Comparison of ENCODE assay signal across 24 cellular contexts in the genomic region with DNA sequence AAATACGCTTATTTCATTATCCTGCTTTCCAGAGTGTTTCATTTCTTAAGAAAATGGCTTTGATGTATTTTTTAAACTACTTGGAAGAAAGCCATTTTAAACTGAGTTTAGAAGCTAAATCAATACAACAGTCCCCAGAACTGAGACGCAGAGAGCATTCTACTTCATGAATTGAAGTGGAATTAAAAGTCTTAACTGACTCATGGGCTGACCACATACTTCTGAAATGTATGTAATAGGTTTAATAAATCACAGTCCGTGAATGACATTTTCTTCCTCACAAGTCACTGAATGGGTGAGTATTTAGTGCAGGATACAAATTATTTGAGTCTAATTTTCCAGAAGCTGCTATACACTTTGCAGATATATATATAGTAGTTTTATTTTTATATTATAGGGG. TPM values are rescaled to one million over a fixed set of nuclear protein-coding genes. Genes with fewer than 3 reads are reported as not detected.
DNase-seq lines count a peak whose midpoint lies in the region; ATAC-seq, FAIRE-seq and TF ChIP-seq lines count a peak whose summit lies in the region.
"Had no signal": no experiment of that assay in that cellular context is flagged by ENCODE, and none has a peak within 500 bp of the region (broad histone marks: within the 10 kb centered on the region; RNA-seq: fewer than 3 reads in every experiment).

No MANE protein-coding gene starts in this region.

- H3K9me3 ChIP-seq in body of pancreas (no peaks in the 10 kb centered on the region), HepG2 (ENCODE audit: low read length) (no peaks in the 10 kb centered on the region)
- H3K9me3 ChIP-seq: gastrocnemius medialis, tibial artery had no signal

- POLR2A ChIA-PET in HepG2 (lab: Yijun Ruan, JAX), result no interaction called here

- CTCF ChIA-PET in HepG2 (lab: Yijun Ruan, JAX; ENCODE audit: low intra/inter-chr PET ratio, low total read pairs), result no interaction called here

- no peak for FAIRE-seq in HepG2 (lab: Jason Lieb, UNC)

- H3K27ac ChIP-seq in ACC112 (ENCODE audit: low read depth, low read length) (no peak overlapping the region), foreskin keratinocyte (no peak overlapping the region), body of pancreas (no peak overlapping the region), HepG2 (ENCODE audit: extremely low read length, insufficient read depth, low read length) (no peak overlapping the region)
- H3K27ac ChIP-seq: gastrocnemius medialis, HL-60, tibial artery had no signal

- H3K4me1 ChIP-seq in ACC112 (ENCODE audit: control insufficient read depth, insufficient read depth, low read length, unreplicated experiment) (no peaks in the 10 kb centered on the region), foreskin keratinocyte (peaks cover 27% of the 10 kb centered on the region), body of pancreas (no peaks in the 10 kb centered on the region), HepG2 (ENCODE audit: insufficient read depth, low read length) (no peaks in the 10 kb centered on the region)
- H3K4me1 ChIP-seq: gastrocnemius medialis, tibial artery had no signal

- no peak for TF ChIP-seq POLR2A in body of pancreas (IDR thresholded peaks at IDR 0.05)
- TF ChIP-seq POLR2A in HepG2 (IDR thresholded peaks at IDR 0.05; ENCODE audit: insufficient read depth in 1 of 2, low read depth in 2 of 2, low read length in 2 of 2), result no peak

- no peak for TF ChIP-seq EP300 in HepG2 (IDR thresholded peaks at IDR 0.05; ENCODE audit: low read depth in 2 of 2, low read length in 2 of 2)
- TF ChIP-seq EP300 in HepG2 (CRISPR knock-in tag; IDR thresholded peaks at IDR 0.05; ENCODE audit: borderline replicate concordance), result no peak

- in situ Hi-C loops in HepG2 (cut with HindIII; ENCODE audit: extremely low pct_ligation_motif_present, low pct_unique_long_range_greater_than_20kb), result no loop called here

- H2AFZ ChIP-seq in ACC112 (ENCODE audit: low read length, unreplicated experiment) (peak overlapping the region; percentile 43), HepG2 (ENCODE audit: low read length) (no peak overlapping the region)

- H3K36me3 ChIP-seq in ACC112 (ENCODE audit: insufficient read depth, low read length) (no peaks in the 10 kb centered on the region), body of pancreas (replicated peaks in 1 of 2; ENCODE audit: insufficient read depth in 1 of 2, low read depth in 2 of 2) (no peaks in the 10 kb centered on the region), HepG2 (replicated peaks in 1 of 2; ENCODE audit: control insufficient read depth in 1 of 2, insufficient read depth in 2 of 2, low read length in 2 of 2) (no peaks in the 10 kb centered on the region)
- H3K36me3 ChIP-seq: gastrocnemius medialis, tibial artery had no signal

- DNase-seq in M059J (ENCODE audit: low read depth) (peak; percentile 70), astrocyte of the hippocampus (ENCODE audit: low read depth, low spot score) (peak; percentile 38), foreskin keratinocyte (peak; percentile 46 to 80), body of pancreas (no peak), HUDEP-2 (lab: John Stamatoyannopoulos, UW; ENCODE audit: unreplicated experiment in 76 of 76) (no peak), HepG2 (ENCODE audit: low spot score) (no peak)
- DNase-seq: CD4-positive, alpha-beta memory T cell; DMS79; effector CD4-positive, alpha-beta T cell; gastrocnemius medialis; H7; NCI-H1417; NCI-H2171 treated with DMSO at 0.1 percent for 48 hours; NCI-H82; T-helper 9 cell; tibial artery had no signal

- no peak overlapping the region for H3K9ac ChIP-seq in HepG2 (ENCODE audit: insufficient read depth, low read depth, low read length)

- BruUV-seq in HepG2 (replicated peaks; lab: Mats Ljungman, UMichigan), result no TSS peak

- TF ChIP-seq RAD21 in HepG2 (CRISPR knock-in tag; IDR thresholded peaks at IDR 0.05), result no peak

- no peaks in the 10 kb centered on the region for H4K20me1 ChIP-seq in HepG2 (ENCODE audit: insufficient read depth, low read length)

- TF ChIP-seq CTCF in foreskin keratinocyte (conservative IDR thresholded peaks at IDR 0.05) (no peak), body of pancreas (IDR thresholded peaks at IDR 0.05) (no peak), HepG2 (CRISPR knock-in tag; IDR thresholded peaks at IDR 0.05) (no peak)

- H3K4me2 ChIP-seq in HepG2 (ENCODE audit: low read depth, low read length), result no peak overlapping the region

- WGBS in body of pancreas, 2 donors, result 75 to 81% methylated on average over 3 of the region's 3 CpGs
- 3% methylated on average over 3 of the region's 3 CpGs for WGBS in HepG2 (ENCODE audit: low lambda C conversion rate)

- H3K79me2 ChIP-seq in ACC112 (ENCODE audit: control insufficient read depth, insufficient read depth, low read length, unreplicated experiment), result no peaks in the 10 kb centered on the region
- no peaks in the 10 kb centered on the region for H3K79me2 ChIP-seq in HepG2 (ENCODE audit: insufficient read depth, low read length)

- ATAC-seq in foreskin keratinocyte (peak; percentile 81), body of pancreas (no peak), GM19397 (IDR thresholded peaks at IDR 0.05; ENCODE audit: unreplicated experiment) (no peak), HepG2 (no peak)
- ATAC-seq: activated CD4-positive, CD25-positive, alpha-beta regulatory T cell treated with anti-CD3 and anti-CD28 coated beads, Interleukin-2, amount 50 U/mL, for 24 hours; activated T-helper 17 cell treated with anti-CD3 and anti-CD28 coated beads, Interleukin-2, amount 50 U/mL, for 72 hours; gastrocnemius medialis; stimulated activated effector memory CD8-positive, alpha-beta T cell treated with anti-CD3 and anti-CD28 coated beads, Interleukin-12 subunit alpha, Interleukin-12 subunit beta, amount 100 ng/mL, for 72 hours had no signal

- H3K27me3 ChIP-seq in ACC112 (ENCODE audit: insufficient read depth, low read length) (no peaks in the 10 kb centered on the region), foreskin keratinocyte (no peaks in the 10 kb centered on the region), body of pancreas (no peaks in the 10 kb centered on the region), HepG2 (ENCODE audit: control insufficient read depth in 1 of 2, insufficient read depth in 2 of 2, low read length in 2 of 2) (no peaks in the 10 kb centered on the region)
- H3K27me3 ChIP-seq: gastrocnemius medialis, tibial artery had no signal

- H3K4me3 ChIP-seq in ACC112 (ENCODE audit: low read depth, low read length) (no peak overlapping the region), body of pancreas (no peak overlapping the region), HepG2 (replicated peaks in 1 of 3; ENCODE audit: insufficient read depth in 1 of 3, low read depth in 2 of 3, low read length in 3 of 3) (no peak overlapping the region)
- H3K4me3 ChIP-seq: gastrocnemius medialis, tibial artery had no signal

- intact Hi-C loops in body of pancreas (cut with DNase I), result no loop called here
- intact Hi-C loops in HepG2 (cut with micrococcal nuclease; ENCODE audit: unreplicated experiment), result no loop called here

TF ChIP-seq in HepG2, 621 proteins besides CTCF, POLR2A, EP300 and RAD21 (continues in another document):
- TF ChIP-seq ZNF33A (CRISPR knock-in tag; IDR thresholded peaks at IDR 0.05; ENCODE audit: borderline replicate concordance) (no peak), ZNF282 (IDR thresholded peaks at IDR 0.05; ENCODE audit: partially characterized antibody) (no peak), ZNF616 (CRISPR knock-in tag; IDR thresholded peaks at IDR 0.05; ENCODE audit: low read depth) (no peak), SP2 (CRISPR knock-in tag; IDR thresholded peaks at IDR 0.05) (no peak), ZNF749 (CRISPR knock-in tag; IDR thresholded peaks at IDR 0.05; ENCODE audit: borderline replicate concordance) (no peak), REPIN1 (CRISPR knock-in tag; IDR thresholded peaks at IDR 0.05; ENCODE audit: borderline replicate concordance, low read depth) (no peak), KLF16 (CRISPR knock-in tag; IDR thresholded peaks at IDR 0.05) (no peak)

RNA-seq across cellular contexts. Expression of a gene that starts 55.6 kb away (rescaled TPM):
- total RNA-seq in M059J (2014; rRNA removed; shearing (Covaris generic)), result 0.05 TPM in 1 of 2 replicates, not detected in the other
- total RNA-seq in foreskin keratinocyte (not detected in 2 replicates), body of pancreas (1 to 10 TPM; 3.4 to 6.6 TPM), HepG2 (2016; rRNA removed; fragmentation: Illumina TruSeq; extraction: Trizol) (not detected in 2 replicates)
- polyA plus RNA-seq in foreskin keratinocyte (not detected in 2 replicates), HepG2 (2011; rRNA removed) (not detected in 2 replicates)
- total RNA-seq in HepG2 (2016; cell fraction: cytosol; rRNA removed; fragmentation: Illumina TruSeq; extraction: Trizol; ENCODE audit: low read depth), result not detected in 2 replicates
- not detected in 2 replicates for total RNA-seq in HepG2 (2016; cell fraction: insoluble cytoplasmic fraction; rRNA removed; fragmentation: Illumina TruSeq; extraction: Trizol)
- not detected in 2 replicates for total RNA-seq in HepG2 (2016; cell fraction: membrane; rRNA removed; fragmentation: Illumina TruSeq; extraction: Trizol)
- total RNA-seq in HepG2 (2016; cell fraction: nucleus; rRNA removed; fragmentation: Illumina TruSeq; extraction: Trizol), result not detected in 2 replicates
- polyA plus RNA-seq in HepG2 (2011; cell fraction: cytosol; rRNA removed), result not detected in 2 replicates
- not detected in 2 replicates for polyA plus RNA-seq in HepG2 (2011; cell fraction: nucleus; rRNA removed)
- polyA plus RNA-seq in HepG2 (2012), result not detected in 2 replicates
- not detected in 2 replicates for polyA plus RNA-seq in HepG2 (2016; cell fraction: cytosol; fragmentation: Illumina TruSeq; extraction: Trizol; ENCODE audit: low read depth)
- not detected in 2 replicates for polyA plus RNA-seq in HepG2 (2016; cell fraction: insoluble cytoplasmic fraction; fragmentation: Illumina TruSeq; extraction: Trizol; ENCODE audit: low read depth)
- polyA plus RNA-seq in HepG2 (2016; cell fraction: membrane; fragmentation: Illumina TruSeq; extraction: Trizol; ENCODE audit: low read depth), result not detected in 2 replicates
- not detected in 2 replicates for polyA plus RNA-seq in HepG2 (2016; cell fraction: nucleus; fragmentation: Illumina TruSeq; extraction: Trizol; ENCODE audit: insufficient read depth, low read depth)
- polyA minus RNA-seq in HepG2 (2011; rRNA and poly(A)+ RNA removed; ENCODE audit: low replicate concordance), result not detected in 2 replicates
- polyA minus RNA-seq in HepG2 (2011; cell fraction: cytosol; rRNA and poly(A)+ RNA removed), result not detected in 2 replicates
- not detected in 2 replicates for polyA minus RNA-seq in HepG2 (2011; cell fraction: nucleus; rRNA and poly(A)+ RNA removed)
- total RNA-seq: activated CD8-positive, alpha-beta memory T cell treated with anti-CD3 and anti-CD28 coated beads for 36 hours; activated T-helper 17 cell treated with anti-CD3 and anti-CD28 coated beads, Interleukin-2, amount 50 U/mL, for 72 hours; CD4-positive, alpha-beta memory T cell; H7 had no signal
- polyA plus RNA-seq: AG04450; CD4-positive, alpha-beta memory T cell had no signal

Comparison
In these comparisons a context has a peak if more than half of its experiments do, and no peak if none do; other contexts are left out.
1. DNase-seq: peak in M059J (single experiment), astrocyte of the hippocampus (single experiment) and foreskin keratinocyte (2 of 2); none in body of pancreas (0 of 4), HUDEP-2 (0 of 76) and HepG2 (single experiment).